In the genomic region with DNA sequence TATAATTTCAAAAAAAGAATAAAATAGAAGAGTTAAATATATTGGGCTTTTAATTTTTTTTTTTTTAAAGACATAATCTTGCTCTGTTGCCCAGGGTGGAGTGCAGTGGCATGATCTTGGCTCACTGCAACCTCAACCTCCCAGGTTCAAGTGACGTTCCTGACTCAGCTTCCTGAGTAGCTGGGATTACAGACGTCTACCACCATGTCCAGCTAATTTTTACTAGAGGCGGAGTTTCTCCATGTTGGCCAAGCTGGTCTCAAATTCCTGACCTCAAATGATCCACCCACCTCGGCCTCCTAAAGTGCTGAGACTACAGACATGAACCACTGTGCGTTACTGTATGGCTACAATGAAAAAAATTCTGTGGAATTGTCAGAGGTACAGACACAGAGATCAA, we compare ENCODE assay signal across 20 cellular contexts.
"Had no signal": no experiment of that assay in that cellular context is flagged by ENCODE, and none has a peak within 500 bp of the region (broad histone marks: within the 10 kb centered on the region; RNA-seq: fewer than 3 reads in every experiment).

No MANE protein-coding gene starts in this region.

- H3K4me3 Mint-ChIP-seq: activated B cell treated with CpG ODN at 0.5 μM for 24 hours; activated CD4-positive, alpha-beta memory T cell treated with anti-CD3 and anti-CD28 coated beads for 36 hours; activated naive CD8-positive, alpha-beta T cell treated with anti-CD3 and anti-CD28 coated beads for 36 hours; naive thymus-derived CD4-positive, alpha-beta T cell; stimulated activated memory B cell treated with anti-CD40 and anti-IgM and Interleukin-4, amounts not matched to agents 10 μg/mL and 1 μg/mL and 100 μg/mL, for 72 hours had no signal

- H3K27ac Mint-ChIP-seq: activated B cell treated with CpG ODN at 0.5 μM for 24 hours; activated CD4-positive, alpha-beta memory T cell treated with anti-CD3 and anti-CD28 coated beads for 36 hours; activated naive CD8-positive, alpha-beta T cell treated with anti-CD3 and anti-CD28 coated beads for 36 hours; naive thymus-derived CD4-positive, alpha-beta T cell; stimulated activated memory B cell treated with anti-CD40 and anti-IgM and Interleukin-4, amounts not matched to agents 10 μg/mL and 1 μg/mL and 100 μg/mL, for 72 hours had no signal

- H3K36me3 Mint-ChIP-seq: activated CD4-positive, alpha-beta memory T cell treated with anti-CD3 and anti-CD28 coated beads for 36 hours; activated naive CD8-positive, alpha-beta T cell treated with anti-CD3 and anti-CD28 coated beads for 36 hours; stimulated activated memory B cell treated with anti-CD40 and anti-IgM and Interleukin-4, amounts not matched to agents 10 μg/mL and 1 μg/mL and 100 μg/mL, for 72 hours had no signal

- DNase-seq: activated B cell treated with CpG ODN at 0.5 μM for 24 hours; activated CD4-positive, alpha-beta memory T cell treated with anti-CD3 and anti-CD28 coated beads for 36 hours; activated CD4-positive, alpha-beta T cell treated with anti-CD3 and anti-CD28 coated beads for 4 hours; activated naive CD4-positive, alpha-beta T cell; activated naive CD8-positive, alpha-beta T cell treated with anti-CD3 and anti-CD28 coated beads for 36 hours; activated T-cell treated with anti-CD3 and anti-CD28 coated beads for 4 hours; amniotic stem cell; caudate nucleus; dorsolateral prefrontal cortex; foreskin keratinocyte; hypothalamus; kidney; mesendoderm; naive thymus-derived CD4-positive, alpha-beta T cell; pancreas; stimulated activated CD4-positive, alpha-beta T cell treated with anti-CD3 and anti-CD28 coated beads, Interleukin-4, amount 100 ng/mL, for 4 hours; upper lobe of left lung had no signal

- H3K27ac ChIP-seq: dorsolateral prefrontal cortex, foreskin keratinocyte, pancreas, thoracic aorta, upper lobe of left lung had no signal

- H3K9me3 Mint-ChIP-seq: activated naive CD8-positive, alpha-beta T cell treated with anti-CD3 and anti-CD28 coated beads for 36 hours had no signal

- H3K4me1 ChIP-seq: pancreas, upper lobe of left lung had no signal

- H3K27me3 Mint-ChIP-seq: activated B cell treated with CpG ODN at 0.5 μM for 24 hours; activated CD4-positive, alpha-beta memory T cell treated with anti-CD3 and anti-CD28 coated beads for 36 hours; activated naive CD8-positive, alpha-beta T cell treated with anti-CD3 and anti-CD28 coated beads for 36 hours; naive thymus-derived CD4-positive, alpha-beta T cell; stimulated activated memory B cell treated with anti-CD40 and anti-IgM and Interleukin-4, amounts not matched to agents 10 μg/mL and 1 μg/mL and 100 μg/mL, for 72 hours had no signal

- H3K27me3 ChIP-seq: dorsolateral prefrontal cortex, foreskin keratinocyte, pancreas, upper lobe of left lung had no signal

- H3K4me2 ChIP-seq: smooth muscle cell had no signal

- H3K9me3 ChIP-seq: pancreas, thoracic aorta, upper lobe of left lung had no signal

- H3K36me3 ChIP-seq: pancreas, thoracic aorta, upper lobe of left lung had no signal

- H3K4me3 ChIP-seq: dorsolateral prefrontal cortex, pancreas, smooth muscle cell, thoracic aorta, upper lobe of left lung had no signal

- H3K4me1 Mint-ChIP-seq: activated B cell treated with CpG ODN at 0.5 μM for 24 hours; activated naive CD8-positive, alpha-beta T cell treated with anti-CD3 and anti-CD28 coated beads for 36 hours; naive thymus-derived CD4-positive, alpha-beta T cell; stimulated activated memory B cell treated with anti-CD40 and anti-IgM and Interleukin-4, amounts not matched to agents 10 μg/mL and 1 μg/mL and 100 μg/mL, for 72 hours had no signal
